In genomic region chr10:80492875-80493413, GRCh38 we compare ENCODE assay signal across 10 cellular contexts. TPM values are rescaled to one million over a fixed set of nuclear protein-coding genes. Genes with fewer than 3 reads are reported as not detected.
DNase-seq lines count a peak whose midpoint lies in the region; ATAC-seq and TF ChIP-seq lines count a peak whose summit lies in the region.
"Had no signal": no experiment of that assay in that cellular context is flagged by ENCODE, and none has a peak within 500 bp of the region (broad histone marks: within the 10 kb centered on the region; RNA-seq: fewer than 3 reads in every experiment).

No MANE protein-coding gene starts in this region.

- H3K36me3 Mint-ChIP-seq in activated T-cell treated with anti-CD3 and anti-CD28 coated beads, Interleukin-2, amount 50 U/mL, for 4 hours (ENCODE audit: insufficient read depth): peaks cover 54% of the 10 kb centered on the region
- H3K36me3 Mint-ChIP-seq in activated naive CD4-positive, alpha-beta T cell treated with anti-CD3 and anti-CD28 coated beads, Interleukin-2, amount 50 U/mL, for 72 hours: peaks cover 28 to 75% of the 10 kb centered on the region in 2 donors
- H3K36me3 Mint-ChIP-seq in WTC11: peaks cover 31% of the 10 kb centered on the region

- no peaks in the 10 kb centered on the region for H3K27me3 ChIP-seq in stomach

- H3K27ac ChIP-seq in stomach: peak overlapping the region in 3 of 5 donors; percentile 30 to 77 (median 69)

- 65 to 79% (median 75%) methylated on average over 4 of the region's 4 CpGs for WGBS in stomach, 5 donors

- H3K9me3 ChIP-seq in stomach: no peaks in the 10 kb centered on the region

- H3K9me3 Mint-ChIP-seq in activated T-cell treated with anti-CD3 and anti-CD28 coated beads, Interleukin-2, amount 50 U/mL, for 4 hours: peaks cover 7% of the 10 kb centered on the region
- H3K9me3 Mint-ChIP-seq in activated naive CD4-positive, alpha-beta T cell treated with anti-CD3 and anti-CD28 coated beads, Interleukin-2, amount 50 U/mL, for 72 hours: peaks cover 0 to 18% of the 10 kb centered on the region in 2 donors
- H3K9me3 Mint-ChIP-seq in WTC11: no peaks in the 10 kb centered on the region

- peak overlapping the region; percentile 79 to 96 for H3K27ac Mint-ChIP-seq in activated naive CD4-positive, alpha-beta T cell treated with anti-CD3 and anti-CD28 coated beads, Interleukin-2, amount 50 U/mL, for 72 hours
- no peak overlapping the region for H3K27ac Mint-ChIP-seq in WTC11

- CTCF ChIA-PET in WTC11 (lab: Charles Lee): interaction anchor here (2.8 kb wide), 1 partner anchor 12 kb away, joined by 14 read pairs; no protein-coding TSS in a partner anchor

- intact Hi-C loops in stomach (cut with DNase I; ENCODE audit: low total_unique reads): no loop called here

- no peak for TF ChIP-seq EP300 in stomach (IDR thresholded peaks at IDR 0.05)

- peaks cover 14 to 42% (median 34%) of the 10 kb centered on the region in 4 donors for H3K36me3 ChIP-seq in stomach

- POLR2A ChIA-PET in WTC11 (lab: Charles Lee): no interaction called here

- no peak for TF ChIP-seq CTCF in stomach (IDR thresholded peaks at IDR 0.05)
- TF ChIP-seq CTCF in WTC11 (IDR thresholded peaks at IDR 0.05): no peak

- ATAC-seq in activated T-cell treated with anti-CD3 and anti-CD28 coated beads, Interleukin-2, amount 50 U/mL, for 4 hours: peak; percentile 15
- ATAC-seq in HG02885 (IDR thresholded peaks at IDR 0.05; ENCODE audit: poor library complexity, unreplicated experiment) (peak; percentile 58), WTC11 (no peak)
- no peak for ATAC-seq in activated naive CD4-positive, alpha-beta T cell treated with anti-CD3 and anti-CD28 coated beads, Interleukin-2, amount 50 U/mL, for 72 hours

- no peak for TF ChIP-seq POLR2A in stomach (IDR thresholded peaks at IDR 0.05)

- DNase-seq in activated T-cell treated with anti-CD3 and anti-CD28 coated beads, Interleukin-2, amount 50 U/mL, for 4 hours: no peak
- DNase-seq in activated T-cell treated with anti-CD3 and anti-CD28 coated beads, Interleukin-2, amount 50 U/mL, for 1 hour: no peak
- no peak for DNase-seq in activated naive CD4-positive, alpha-beta T cell treated with anti-CD3 and anti-CD28 coated beads, Interleukin-2, amount 50 U/mL, for 72 hours (ENCODE audit: low spot score in 2 of 2)
- DNase-seq in stomach (no peak), WTC11 (ENCODE audit: low spot score) (no peak), NCI-H1092 treated with DMSO at 0.1 percent for 48 hours (lab: John Stamatoyannopoulos, UW) (no peak)
- DNase-seq in NK-92 treated with Interleukin-12 subunit alpha and Interleukin-12 subunit beta, amount 100 ng/mL, for 24 hours (lab: John Stamatoyannopoulos, UW): no peak
- DNase-seq: activated CD4-positive, CD25-positive, alpha-beta regulatory T cell; NCI-H2107 had no signal

- no peaks in the 10 kb centered on the region for H3K27me3 Mint-ChIP-seq in activated T-cell treated with anti-CD3 and anti-CD28 coated beads, Interleukin-2, amount 50 U/mL, for 4 hours (ENCODE audit: low read depth)
- H3K27me3 Mint-ChIP-seq in WTC11 (ENCODE audit: low read depth): no peaks in the 10 kb centered on the region

- H3K4me3 ChIP-seq in stomach: no peak overlapping the region

- peak overlapping the region; percentile 52 for H3K4me3 Mint-ChIP-seq in activated T-cell treated with anti-CD3 and anti-CD28 coated beads, Interleukin-2, amount 50 U/mL, for 4 hours
- no peak overlapping the region for H3K4me3 Mint-ChIP-seq in WTC11

- peaks cover 99% of the 10 kb centered on the region for H3K4me1 Mint-ChIP-seq in activated T-cell treated with anti-CD3 and anti-CD28 coated beads, Interleukin-2, amount 50 U/mL, for 4 hours (ENCODE audit: low read depth)
- H3K4me1 Mint-ChIP-seq in WTC11: peaks cover 28% of the 10 kb centered on the region

- H3K4me1 ChIP-seq in stomach: peaks cover 62 to 99% (median 70%) of the 10 kb centered on the region in 4 donors

TF ChIP-seq in WTC11, 78 proteins besides CTCF, POLR2A, EP300 and RAD21 (continues in another document):
- TF ChIP-seq ZNF532 (CRISPR knock-in tag; IDR thresholded peaks at IDR 0.05; ENCODE audit: borderline replicate concordance): no peak
- TF ChIP-seq NFATC4 (CRISPR knock-in tag; IDR thresholded peaks at IDR 0.05): no peak
- TF ChIP-seq ZNF416 (CRISPR knock-in tag; IDR thresholded peaks at IDR 0.05): no peak
- TF ChIP-seq ERG (CRISPR knock-in tag; IDR thresholded peaks at IDR 0.05): no peak
- no peak for TF ChIP-seq ZNF512 (CRISPR knock-in tag; IDR thresholded peaks at IDR 0.05; ENCODE audit: borderline replicate concordance)
- TF ChIP-seq MXD4 (CRISPR knock-in tag; IDR thresholded peaks at IDR 0.05; ENCODE audit: borderline replicate concordance): no peak
- TF ChIP-seq FOXJ3 (CRISPR knock-in tag; IDR thresholded peaks at IDR 0.05; ENCODE audit: borderline replicate concordance): no peak
- TF ChIP-seq SP1 (CRISPR knock-in tag; conservative IDR thresholded peaks at IDR 0.05): no peak

RNA-seq across cellular contexts. Expression of gene TSPAN14, which starts 38.8 kb away (rescaled TPM):
- 10 to 100 TPM; 31.8 to 36.2 (median 35.0) TPM for total RNA-seq in activated T-cell treated with anti-CD3 and anti-CD28 coated beads, Interleukin-2, amount 50 U/mL, for 4 hours
- 10 to 100 TPM; 30.7 to 53.6 TPM for total RNA-seq in activated naive CD4-positive, alpha-beta T cell treated with anti-CD3 and anti-CD28 coated beads, Interleukin-2, amount 50 U/mL, for 72 hours
- total RNA-seq in stomach (10 to 100 TPM; 24.4 to 82.6 (median 42.9) TPM), WTC11 (2021) (64.0 to 73.5 TPM (median 72.1 TPM) in 3 replicates)
- polyA plus RNA-seq in stomach: 10 to 100 TPM in 2 of 3 donors, 1 to 10 TPM in 1; 7.0 to 21.5 (median 13.7) TPM

RNA-seq across cellular contexts. Expression of gene SH2D4B, which starts 44.8 kb away (rescaled TPM):
- total RNA-seq in activated T-cell treated with anti-CD3 and anti-CD28 coated beads, Interleukin-2, amount 50 U/mL, for 4 hours: under 1 TPM; 0.13 to 0.22 (median 0.20) TPM
- under 1 TPM in 1 of 2 donors, not detected in 1; 0.14 TPM for total RNA-seq in activated naive CD4-positive, alpha-beta T cell treated with anti-CD3 and anti-CD28 coated beads, Interleukin-2, amount 50 U/mL, for 72 hours
- total RNA-seq in stomach (under 1 TPM in 1 of 5 donors, not detected in 4; 0.18 TPM), WTC11 (2021) (0.04 to 0.09 TPM in 2 of 3 replicates, not detected in the other)
- polyA plus RNA-seq in stomach: under 1 TPM in 1 of 3 donors, not detected in 2; 0.03 TPM

Comparison
In these comparisons a context has a peak if more than half of its experiments do, and no peak if none do; other contexts are left out.
1. ATAC-seq: peak in activated T-cell treated with anti-CD3 and anti-CD28 coated beads, Interleukin-2, amount 50 U/mL, for 4 hours (2 of 2) and HG02885 (single experiment); none in activated naive CD4-positive, alpha-beta T cell treated with anti-CD3 and anti-CD28 coated beads, Interleukin-2, amount 50 U/mL, for 72 hours (0 of 2) and WTC11 (single experiment).